18 cellular contexts compared by ENCODE assay signal in the genomic region with DNA sequence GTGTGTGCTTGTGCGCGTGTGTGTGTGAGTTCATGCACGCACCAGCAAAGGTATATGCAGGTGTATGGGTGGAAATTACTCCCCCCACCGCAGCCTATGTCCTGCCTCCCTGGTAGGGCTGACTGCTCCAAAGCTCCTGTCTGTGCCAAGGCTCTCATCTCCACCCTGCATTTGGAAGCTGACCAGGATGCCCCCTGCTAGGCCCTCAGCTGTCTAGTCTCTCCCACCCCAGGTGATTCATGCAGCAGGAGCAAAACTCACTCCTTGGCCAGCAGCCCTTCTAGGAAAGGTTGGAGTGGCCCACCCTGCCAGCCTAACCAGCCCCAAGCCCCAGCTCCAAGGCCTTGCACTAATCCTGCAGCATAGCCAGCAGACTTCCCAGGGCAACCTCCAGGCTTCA.
DNase-seq lines count a peak whose midpoint lies in the region; ATAC-seq lines count a peak whose summit lies in the region.
"Had no signal": no experiment of that assay in that cellular context is flagged by ENCODE, and none has a peak within 500 bp of the region (broad histone marks: within the 10 kb centered on the region; RNA-seq: fewer than 3 reads in every experiment).

No MANE protein-coding gene starts in this region.

- no peak for ATAC-seq in HG02759 (IDR thresholded peaks at IDR 0.05; ENCODE audit: unreplicated experiment)
- ATAC-seq: SK-N-SH treated with all-trans-retinoic acid at 6 μM for 48 hours, T-cell had no signal

- peak overlapping the region; percentile 36 for H3K27ac ChIP-seq in substantia nigra (ENCODE audit: low read depth, low read length, poor library complexity, severe bottlenecking)
- H3K27ac ChIP-seq: KMS-11 had no signal

- DNase-seq in NCI-H1417 (lab: John Stamatoyannopoulos, UW) (peak in 2 of 3 experiments; percentile 23 to 58), NCI-H1417 treated with DMSO at 0.1 percent for 48 hours (lab: John Stamatoyannopoulos, UW) (no peak), NCI-H1092 (lab: John Stamatoyannopoulos, UW) (peak; percentile 70), NCI-H69 (lab: John Stamatoyannopoulos, UW) (peak; percentile 87), substantia nigra (lab: John Stamatoyannopoulos, UW) (peak in 1 of 49 donors; percentile 13), T-helper 9 cell (no peak)
- DNase-seq in stimulated activated CD4-positive, alpha-beta T cell treated with anti-CD3 and anti-CD28 coated beads, Interleukin-2, amount 100 ng/mL, for 24 hours, result no peak
- DNase-seq: 8988T, EL, HFFc6, NCI-H1694, NCI-H2107, NCI-H748 treated with DMSO at 0.1 percent for 48 hours, SIG-M5, T-cell had no signal

Comparison
In these comparisons a context has a peak if more than half of its experiments do, and no peak if none do; other contexts are left out.
1. DNase-seq: peak in NCI-H1417 (2 of 3), NCI-H1092 (single experiment) and NCI-H69 (single experiment); none in NCI-H1417 treated with DMSO at 0.1 percent for 48 hours (single experiment), stimulated activated CD4-positive, alpha-beta T cell treated with anti-CD3 and anti-CD28 coated beads, Interleukin-2, amount 100 ng/mL, for 24 hours (0 of 2) and T-helper 9 cell (single experiment).